ENCODE assay signal across 1 cellular context in the genomic region with DNA sequence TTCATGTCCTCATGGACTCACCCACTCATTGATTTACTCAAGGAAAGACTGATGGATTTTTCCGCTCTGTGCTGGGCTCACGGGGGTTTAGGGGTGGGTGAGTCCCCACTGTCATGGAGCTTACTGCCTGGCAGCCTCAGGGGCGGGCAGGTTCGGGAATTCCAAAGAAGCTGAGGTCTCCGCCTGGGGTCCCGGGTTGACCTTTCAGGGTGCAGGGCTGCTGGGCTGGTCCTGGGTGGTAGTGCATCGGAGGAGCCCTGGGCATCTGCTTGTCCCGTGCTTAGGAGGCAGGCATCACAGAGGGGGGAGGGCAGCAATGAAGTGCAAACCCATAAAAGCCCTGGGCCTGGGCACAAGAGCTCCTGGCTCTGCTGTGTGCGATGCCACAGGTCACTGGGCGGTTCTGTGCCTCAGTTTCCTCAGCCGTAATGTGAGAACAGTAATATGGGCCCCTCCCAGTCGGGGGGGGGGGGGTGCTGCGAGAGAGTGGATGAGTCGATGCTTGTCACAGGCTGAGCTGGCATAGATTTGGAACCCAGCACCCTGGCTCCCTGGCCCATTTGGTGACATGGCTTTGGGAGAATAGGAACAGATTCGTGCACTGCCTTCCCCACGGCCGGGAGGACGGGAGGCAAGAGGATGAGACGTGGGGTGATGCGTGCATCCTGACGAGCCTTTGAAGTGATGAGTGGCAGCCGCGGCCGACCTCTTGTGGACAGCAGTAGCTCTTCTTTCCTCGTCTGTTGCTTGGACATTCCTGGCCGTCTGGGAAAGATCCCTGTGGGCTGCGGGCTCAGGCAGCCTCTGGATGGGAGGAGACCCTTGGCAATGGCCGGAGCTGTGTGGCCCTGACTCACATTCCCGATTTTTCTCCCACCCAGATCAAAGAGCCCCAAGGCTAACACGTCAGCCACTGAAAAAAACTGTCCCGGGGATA.
TF ChIP-seq lines count a peak whose summit lies in the region.

No MANE protein-coding gene starts in this region.

TF ChIP-seq in SK-N-SH treated with all-trans-retinoic acid at 6 μM for 48 hours, 23 proteins besides CTCF, POLR2A, EP300 and RAD21 (continued from another document):
- no peak for TF ChIP-seq SNAI2 (CRISPR knock-in tag; IDR thresholded peaks at IDR 0.05)
- no peak for TF ChIP-seq ISL1 (CRISPR knock-in tag; IDR thresholded peaks at IDR 0.05)
- TF ChIP-seq, protein P1, sequence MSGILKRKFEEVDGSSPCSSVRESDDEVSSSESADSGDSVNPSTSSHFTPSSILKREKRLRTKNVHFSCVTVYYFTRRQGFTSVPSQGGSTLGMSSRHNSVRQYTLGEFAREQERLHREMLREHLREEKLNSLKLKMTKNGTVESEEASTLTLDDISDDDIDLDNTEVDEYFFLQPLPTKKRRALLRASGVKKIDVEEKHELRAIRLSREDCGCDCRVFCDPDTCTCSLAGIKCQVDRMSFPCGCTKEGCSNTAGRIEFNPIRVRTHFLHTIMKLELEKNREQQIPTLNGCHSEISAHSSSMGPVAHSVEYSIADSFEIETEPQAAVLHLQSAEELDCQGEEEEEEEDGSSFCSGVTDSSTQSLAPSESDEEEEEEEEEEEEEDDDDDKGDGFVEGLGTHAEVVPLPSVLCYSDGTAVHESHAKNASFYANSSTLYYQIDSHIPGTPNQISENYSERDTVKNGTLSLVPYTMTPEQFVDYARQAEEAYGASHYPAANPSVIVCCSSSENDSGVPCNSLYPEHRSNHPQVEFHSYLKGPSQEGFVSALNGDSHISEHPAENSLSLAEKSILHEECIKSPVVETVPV (CRISPR knock-in tag; IDR thresholded peaks at IDR 0.05): no peak
